In genomic region chr13:23695711-23696512, GRCh38 we compare ENCODE assay signal across 8 cellular contexts.
A peak's percentile ranks its signal among the peaks of the same experiment; 100 is the strongest.
DNase-seq lines count a peak whose midpoint lies in the region; ATAC-seq and TF ChIP-seq lines count a peak whose summit lies in the region.

No MANE protein-coding gene starts in this region.

- ATAC-seq in GM19351 (IDR thresholded peaks at IDR 0.05; ENCODE audit: unreplicated experiment) (peak; percentile 90), HG03520 (IDR thresholded peaks at IDR 0.05; ENCODE audit: unreplicated experiment) (peak; percentile 75), left colon (peak; percentile 61), GM21515 (IDR thresholded peaks at IDR 0.05; ENCODE audit: unreplicated experiment) (no peak)
- peak; percentile 97 for ATAC-seq in stimulated activated effector memory CD8-positive, alpha-beta T cell treated with anti-CD3 and anti-CD28 coated beads, Interleukin-12 subunit alpha, Interleukin-12 subunit beta, amount 100 ng/mL, for 72 hours

- H3K27ac Mint-ChIP-seq in stimulated activated effector memory CD8-positive, alpha-beta T cell treated with anti-CD3 and anti-CD28 coated beads, Interleukin-12 subunit alpha, Interleukin-12 subunit beta, amount 100 ng/mL, for 72 hours, result peak overlapping the region; percentile 97
- no peak overlapping the region for H3K27ac Mint-ChIP-seq in chondrocyte (ENCODE audit: unreplicated experiment)

- intact Hi-C loops in left colon (cut with DNase I, micrococcal nuclease), result no loop called here

- H3K4me1 Mint-ChIP-seq in stimulated activated effector memory CD8-positive, alpha-beta T cell treated with anti-CD3 and anti-CD28 coated beads, Interleukin-12 subunit alpha, Interleukin-12 subunit beta, amount 100 ng/mL, for 72 hours, result peaks cover 18% of the 10 kb centered on the region
- H3K4me1 Mint-ChIP-seq in chondrocyte (ENCODE audit: low read depth), result peaks cover 17% of the 10 kb centered on the region

- no peaks in the 10 kb centered on the region for H3K9me3 Mint-ChIP-seq in stimulated activated effector memory CD8-positive, alpha-beta T cell treated with anti-CD3 and anti-CD28 coated beads, Interleukin-12 subunit alpha, Interleukin-12 subunit beta, amount 100 ng/mL, for 72 hours
- no peaks in the 10 kb centered on the region for H3K9me3 Mint-ChIP-seq in chondrocyte (ENCODE audit: low read depth)

- peaks cover 2% of the 10 kb centered on the region for H3K27me3 Mint-ChIP-seq in chondrocyte (ENCODE audit: low read depth)

- peak; percentile 63 for DNase-seq in activated T-cell treated with anti-CD3 and anti-CD28 coated beads, Interleukin-2, amount 50 U/mL, for 1 hour
- DNase-seq in left colon (peak in 1 of 2 donors; percentile 63), chondrocyte (ENCODE audit: low spot score) (no peak), ecto neural progenitor cell (ENCODE audit: low spot score) (no peak)
- peak; percentile 52 to 70 for DNase-seq in stimulated activated effector memory CD8-positive, alpha-beta T cell treated with anti-CD3 and anti-CD28 coated beads, Interleukin-12 subunit alpha, Interleukin-12 subunit beta, amount 100 ng/mL, for 72 hours (ENCODE audit: low spot score in 2 of 2)

- no peak for TF ChIP-seq CTCF in chondrocyte (IDR thresholded peaks at IDR 0.05)

- no peaks in the 10 kb centered on the region for H3K36me3 Mint-ChIP-seq in stimulated activated effector memory CD8-positive, alpha-beta T cell treated with anti-CD3 and anti-CD28 coated beads, Interleukin-12 subunit alpha, Interleukin-12 subunit beta, amount 100 ng/mL, for 72 hours
- no peaks in the 10 kb centered on the region for H3K36me3 Mint-ChIP-seq in chondrocyte (ENCODE audit: low read depth)

- peak overlapping the region; percentile 73 for H3K4me3 Mint-ChIP-seq in stimulated activated effector memory CD8-positive, alpha-beta T cell treated with anti-CD3 and anti-CD28 coated beads, Interleukin-12 subunit alpha, Interleukin-12 subunit beta, amount 100 ng/mL, for 72 hours
- no peak overlapping the region for H3K4me3 Mint-ChIP-seq in chondrocyte (ENCODE audit: unreplicated experiment)

Comparison
In these comparisons a context has a peak if more than half of its experiments do, and no peak if none do; other contexts are left out.
1. DNase-seq: peak in activated T-cell treated with anti-CD3 and anti-CD28 coated beads, Interleukin-2, amount 50 U/mL, for 1 hour (single experiment) and stimulated activated effector memory CD8-positive, alpha-beta T cell treated with anti-CD3 and anti-CD28 coated beads, Interleukin-12 subunit alpha, Interleukin-12 subunit beta, amount 100 ng/mL, for 72 hours (2 of 2); none in chondrocyte (single experiment) and ecto neural progenitor cell (single experiment).